ENCODE assay signal across 13 cellular contexts in the genomic region with DNA sequence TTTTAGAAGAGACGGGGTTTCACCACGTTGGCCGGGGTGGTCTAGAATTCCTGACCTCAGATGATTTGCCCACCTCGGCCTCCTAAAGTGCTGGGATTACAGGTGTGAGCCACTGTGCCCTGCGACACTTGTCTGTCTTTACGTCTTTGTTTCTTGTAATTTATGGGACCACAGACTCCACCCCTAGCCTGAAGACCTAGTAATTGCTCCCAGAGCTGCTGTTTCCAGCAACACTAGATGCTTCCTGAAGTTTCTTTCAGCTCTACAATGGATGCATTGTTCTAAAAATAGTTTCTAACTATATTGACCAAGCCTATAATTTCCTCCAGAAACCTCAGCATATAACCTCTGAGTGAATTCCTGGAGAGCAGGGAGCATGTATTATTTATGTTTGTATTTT. TPM values are rescaled to one million over a fixed set of nuclear protein-coding genes. Genes with fewer than 3 reads are reported as not detected.
DNase-seq lines count a peak whose midpoint lies in the region; ATAC-seq lines count a peak whose summit lies in the region.
"Had no signal": no experiment of that assay in that cellular context is flagged by ENCODE, and none has a peak within 500 bp of the region (broad histone marks: within the 10 kb centered on the region; RNA-seq: fewer than 3 reads in every experiment).

No MANE protein-coding gene starts in this region.

- peaks cover 0 to 5% (median 1%) of the 10 kb centered on the region in 7 donors for H3K9me3 Mint-ChIP-seq in naive B cell

- no peak for ATAC-seq in naive B cell (ENCODE audit: low read depth in 2 of 2)
- ATAC-seq in GM18498 (IDR thresholded peaks at IDR 0.05; ENCODE audit: unreplicated experiment) = no peak
- no peak for ATAC-seq in GM19023 (IDR thresholded peaks at IDR 0.05; ENCODE audit: unreplicated experiment)
- no peak for ATAC-seq in HG02852 (IDR thresholded peaks at IDR 0.05; ENCODE audit: unreplicated experiment)

- DNase-seq in COR-L47 (lab: John Stamatoyannopoulos, UW) (peak; percentile 14), LoVo (ENCODE audit: low spot score) (peak; percentile 26), astrocyte of the hippocampus (ENCODE audit: low read depth, low spot score) (peak; percentile 32), naive B cell (no peak), T1000 (lab: John Stamatoyannopoulos, UW) (no peak)
- DNase-seq: C1 segment of cervical spinal cord; central memory CD4-positive, alpha-beta T cell; NCI-H187; testis; WERI-Rb-1 had no signal

- H3K4me3 Mint-ChIP-seq in naive B cell = peak overlapping the region; percentile 16 to 90 (median 82)

- peaks cover 54 to 89% (median 77%) of the 10 kb centered on the region in 3 donors for H3K4me1 Mint-ChIP-seq in naive B cell

- peak overlapping the region; percentile 78 to 98 (median 96) for H3K27ac Mint-ChIP-seq in naive B cell

- H3K27me3 Mint-ChIP-seq in naive B cell = no peaks in the 10 kb centered on the region

- peaks cover 12 to 20% of the 10 kb centered on the region in 2 donors for H3K36me3 Mint-ChIP-seq in naive B cell

RNA-seq across cellular contexts. Expression of gene GCNT1, which starts 13.9 kb away (rescaled TPM):
- polyA plus RNA-seq in naive B cell (ENCODE audit: low read depth in 6 of 6) = 100 to 1,000 TPM in 1 of 6 donors, 10 to 100 TPM in 5; 60.2 to 135 (median 78.5) TPM

Comparison
In these comparisons a context has a peak if more than half of its experiments do, and no peak if none do; other contexts are left out.
1. DNase-seq: peak in COR-L47 (single experiment), LoVo (single experiment) and astrocyte of the hippocampus (single experiment); none in naive B cell (single experiment) and T1000 (single experiment).